Comparison of ENCODE assay signal across 10 cellular contexts in the genomic region with DNA sequence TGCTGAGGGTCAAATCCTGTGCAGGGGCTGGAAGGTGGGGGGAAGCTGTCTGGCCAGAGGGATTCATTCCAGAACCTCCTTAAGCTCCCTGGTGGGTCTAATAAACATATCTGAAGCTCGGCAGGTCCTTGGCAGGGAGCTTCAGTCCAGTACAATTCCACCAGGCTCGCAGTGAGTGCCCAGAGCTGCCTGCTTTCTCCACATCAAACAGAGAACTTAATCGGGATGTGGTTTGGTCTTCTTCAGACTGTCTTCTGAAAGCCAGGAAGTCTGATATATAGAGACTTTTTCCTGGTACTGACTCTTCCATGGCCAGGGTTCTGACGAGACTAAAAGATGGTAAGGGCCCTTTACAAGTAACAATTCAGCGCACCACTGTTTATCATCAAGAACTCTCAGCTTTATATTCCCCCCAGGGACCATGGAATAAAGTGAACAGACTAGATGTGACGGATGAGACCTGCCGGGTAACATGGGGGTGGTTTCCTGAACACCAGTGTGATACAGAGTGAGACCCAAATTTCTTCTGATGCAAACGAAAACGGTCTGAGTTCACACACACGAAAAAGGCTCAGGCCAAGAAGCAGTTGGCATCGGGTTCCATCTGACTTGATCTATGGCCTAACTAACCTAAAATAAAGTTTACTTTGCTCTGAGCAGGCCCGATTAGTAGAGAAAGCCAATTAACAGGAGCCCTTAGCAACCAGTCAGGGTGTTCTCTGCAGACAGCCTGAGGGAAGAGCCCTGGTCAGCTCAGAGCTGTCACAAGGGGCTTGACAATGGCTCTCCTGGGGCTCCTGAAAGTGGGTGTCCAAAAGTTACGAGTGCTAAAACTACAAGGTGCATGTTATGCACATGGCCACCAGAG. TPM values are rescaled to one million over a fixed set of nuclear protein-coding genes. Genes with fewer than 3 reads are reported as not detected.
A peak's percentile ranks its signal among the peaks of the same experiment; 100 is the strongest.
DNase-seq lines count a peak whose midpoint lies in the region; ATAC-seq and TF ChIP-seq lines count a peak whose summit lies in the region.
"Had no signal": no experiment of that assay in that cellular context is flagged by ENCODE, and none has a peak within 500 bp of the region (broad histone marks: within the 10 kb centered on the region; RNA-seq: fewer than 3 reads in every experiment).

No MANE protein-coding gene starts in this region.

- peak; percentile 42 for ATAC-seq in activated CD8-positive, alpha-beta T cell treated with anti-CD3 and anti-CD28 coated beads for 36 hours
- ATAC-seq in GM18498 (IDR thresholded peaks at IDR 0.05; ENCODE audit: unreplicated experiment) = no peak
- no peak for ATAC-seq in HG03439 (IDR thresholded peaks at IDR 0.05; ENCODE audit: unreplicated experiment)

- no peak overlapping the region for H3K9ac ChIP-seq in Karpas-422 (ENCODE audit: low read length)

- DNase-seq in Karpas-422 (no peak), fibroblast of villous mesenchyme (ENCODE audit: low read depth) (peak; percentile 70), hepatic stellate cell (ENCODE audit: low spot score) (no peak), A172 (ENCODE audit: low spot score) (no peak)
- DNase-seq in activated CD8-positive, alpha-beta T cell treated with anti-CD3 and anti-CD28 coated beads for 36 hours = peak; percentile 51
- DNase-seq: pancreas, SJCRH30 had no signal

- intact Hi-C loops in activated CD8-positive, alpha-beta T cell treated with anti-CD3 and anti-CD28 coated beads for 36 hours (cut with micrococcal nuclease) = no loop called here

- H3K27ac ChIP-seq in Karpas-422 (ENCODE audit: low read length) = peak overlapping the region; percentile 12; the same call in 1 of the 2 replicates
- peak overlapping the region in 13 of 21 experiments; percentile 6 to 76 (median 46) for H3K27ac ChIP-seq in skin epidermis
- H3K27ac ChIP-seq: SJCRH30 had no signal

- H3K36me3 Mint-ChIP-seq in activated CD8-positive, alpha-beta T cell treated with anti-CD3 and anti-CD28 coated beads for 36 hours (ENCODE audit: low read depth) = peaks cover 54% of the 10 kb centered on the region

- peaks cover 12% of the 10 kb centered on the region for H3K36me3 ChIP-seq in Karpas-422 (ENCODE audit: insufficient read depth, low read length)
- H3K36me3 ChIP-seq: pancreas, SJCRH30 had no signal

- POLR2A ChIA-PET in activated CD8-positive, alpha-beta T cell treated with anti-CD3 and anti-CD28 coated beads for 36 hours (lab: Charles Lee) = interaction anchor here (0.6 to 2.9 kb wide), 7 partner anchors 11 to 55 kb away, joined by 3 to 9 read pairs (median 5); no protein-coding TSS in a partner anchor

- no peak for TF ChIP-seq CTCF in activated CD8-positive, alpha-beta T cell treated with anti-CD3 and anti-CD28 coated beads for 36 hours (IDR thresholded peaks at IDR 0.05)
- no peak for TF ChIP-seq CTCF in fibroblast of villous mesenchyme (IDR thresholded peaks at IDR 0.05; ENCODE audit: insufficient read depth, low read depth, low read length)

- CTCF ChIA-PET in activated CD8-positive, alpha-beta T cell treated with anti-CD3 and anti-CD28 coated beads for 36 hours (lab: Charles Lee) = interaction anchor here (1.5 to 10.7 kb wide), 7 partner anchors 13 to 145 kb away, joined by 3 to 108 read pairs (median 11); a partner anchor contains a TSS

- H3K9me2 ChIP-seq in Karpas-422 (replicated peaks; ENCODE audit: insufficient read depth, low read length) = no peaks in the 10 kb centered on the region

- peak overlapping the region; percentile 96 for H3K27ac Mint-ChIP-seq in activated CD8-positive, alpha-beta T cell treated with anti-CD3 and anti-CD28 coated beads for 36 hours

- H3K4me3 ChIP-seq in Karpas-422 (ENCODE audit: low read length) (no peak overlapping the region), fibroblast of villous mesenchyme (ENCODE audit: low read depth, low read length) (no peak overlapping the region), skin epidermis (no peak overlapping the region)
- H3K4me3 ChIP-seq: pancreas, SJCRH30 had no signal

- peaks cover 91% of the 10 kb centered on the region for H3K4me1 Mint-ChIP-seq in activated CD8-positive, alpha-beta T cell treated with anti-CD3 and anti-CD28 coated beads for 36 hours (ENCODE audit: low read depth)

- peaks cover 51% of the 10 kb centered on the region for H3K4me1 ChIP-seq in Karpas-422 (ENCODE audit: low read length)

- peaks cover 99% of the 10 kb centered on the region for H3K79me2 ChIP-seq in Karpas-422 (ENCODE audit: low read length)

- H2AFZ ChIP-seq in Karpas-422 (ENCODE audit: low read length) = no peak overlapping the region

- no peaks in the 10 kb centered on the region for H3K27me3 Mint-ChIP-seq in activated CD8-positive, alpha-beta T cell treated with anti-CD3 and anti-CD28 coated beads for 36 hours

- H3K4me2 ChIP-seq in Karpas-422 (ENCODE audit: low read depth, low read length, poor library complexity, severe bottlenecking) = no peak overlapping the region

- H4K20me1 ChIP-seq in Karpas-422 (ENCODE audit: insufficient read depth, low read depth, low read length) = peaks cover 67% of the 10 kb centered on the region

- no peaks in the 10 kb centered on the region for H3K9me3 ChIP-seq in Karpas-422 (ENCODE audit: low read length)
- H3K9me3 ChIP-seq: pancreas, SJCRH30 had no signal

- no peaks in the 10 kb centered on the region for H3K27me3 ChIP-seq in Karpas-422 (ENCODE audit: low read length)
- H3K27me3 ChIP-seq: pancreas, SJCRH30 had no signal

- H3K9me3 Mint-ChIP-seq in activated CD8-positive, alpha-beta T cell treated with anti-CD3 and anti-CD28 coated beads for 36 hours = no peaks in the 10 kb centered on the region

- H3K4me3 Mint-ChIP-seq in activated CD8-positive, alpha-beta T cell treated with anti-CD3 and anti-CD28 coated beads for 36 hours = peak overlapping the region; percentile 31

RNA-seq across cellular contexts. Expression of a gene that starts 29.0 kb away (rescaled TPM):
- 34.0 and 44.8 TPM in 2 replicates for total RNA-seq in Karpas-422 (2014; rRNA removed; shearing (Covaris generic); ENCODE audit: low replicate concordance)
- 10 to 100 TPM; 74.3 to 87.5 TPM for total RNA-seq in activated CD8-positive, alpha-beta T cell treated with anti-CD3 and anti-CD28 coated beads for 36 hours
- total RNA-seq in fibroblast of villous mesenchyme = 45.8 and 47.4 TPM in 2 replicates
- 88.2 and 89.7 TPM in 2 replicates for total RNA-seq in A172 (2014; rRNA removed; shearing (Covaris generic))

RNA-seq across cellular contexts. Expression of a gene that starts 34.9 kb away (rescaled TPM):
- 3.8 and 17.8 TPM in 2 replicates for total RNA-seq in Karpas-422 (2014; rRNA removed; shearing (Covaris generic); ENCODE audit: low replicate concordance)
- 1 to 10 TPM; 2.1 to 2.8 TPM for total RNA-seq in activated CD8-positive, alpha-beta T cell treated with anti-CD3 and anti-CD28 coated beads for 36 hours
- total RNA-seq in fibroblast of villous mesenchyme = 1.7 and 3.9 TPM in 2 replicates
- total RNA-seq in A172 (2014; rRNA removed; shearing (Covaris generic)) = 12.0 and 15.0 TPM in 2 replicates

RNA-seq across cellular contexts. Expression of a gene that starts 44.3 kb away (rescaled TPM):
- total RNA-seq in Karpas-422 (2014; rRNA removed; shearing (Covaris generic); ENCODE audit: low replicate concordance) = 8.9 and 19.8 TPM in 2 replicates
- 1 to 10 TPM; 1.2 to 2.5 TPM for total RNA-seq in activated CD8-positive, alpha-beta T cell treated with anti-CD3 and anti-CD28 coated beads for 36 hours
- 5.2 and 6.8 TPM in 2 replicates for total RNA-seq in fibroblast of villous mesenchyme
- 3.0 and 3.2 TPM in 2 replicates for total RNA-seq in A172 (2014; rRNA removed; shearing (Covaris generic))

RNA-seq across cellular contexts. Expression of a gene that starts 45.3 kb away (rescaled TPM):
- total RNA-seq in Karpas-422 (2014; rRNA removed; shearing (Covaris generic); ENCODE audit: low replicate concordance) = 217 and 384 TPM in 2 replicates
- 100 to 1,000 TPM; 233 to 237 TPM for total RNA-seq in activated CD8-positive, alpha-beta T cell treated with anti-CD3 and anti-CD28 coated beads for 36 hours
- total RNA-seq in fibroblast of villous mesenchyme = 257 and 321 TPM in 2 replicates
- 208 and 242 TPM in 2 replicates for total RNA-seq in A172 (2014; rRNA removed; shearing (Covaris generic))

Comparison
In these comparisons a context has a peak if more than half of its experiments do, and no peak if none do; other contexts are left out.
1. DNase-seq: peak in activated CD8-positive, alpha-beta T cell treated with anti-CD3 and anti-CD28 coated beads for 36 hours (single experiment) and fibroblast of villous mesenchyme (single experiment); none in Karpas-422 (single experiment), hepatic stellate cell (single experiment) and A172 (single experiment).